Comparison of ENCODE assay signal across 39 cellular contexts in the genomic region with DNA sequence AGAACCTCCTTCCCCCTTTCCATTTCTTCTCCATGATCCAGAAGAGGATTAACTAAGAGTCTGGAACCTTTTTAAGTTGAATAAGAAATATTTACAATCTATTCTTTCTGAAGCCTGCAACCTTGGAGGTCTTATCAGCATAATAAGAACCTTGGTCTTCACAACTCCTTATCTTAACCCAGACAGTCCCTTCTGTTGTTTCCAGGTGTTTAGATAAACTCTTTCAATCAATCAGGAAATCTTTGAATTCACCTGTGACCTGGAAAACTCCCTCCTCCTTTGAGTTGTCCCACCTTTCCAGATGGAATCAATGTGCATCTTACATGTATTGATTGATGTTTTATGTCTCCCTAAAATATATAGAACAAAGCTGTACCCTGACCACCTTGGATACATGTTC.
"Had no signal": no experiment of that assay in that cellular context is flagged by ENCODE, and none has a peak within 500 bp of the region (broad histone marks: within the 10 kb centered on the region; RNA-seq: fewer than 3 reads in every experiment).

No MANE protein-coding gene starts in this region.

- H3K4me3 Mint-ChIP-seq: activated naive CD4-positive, alpha-beta T cell treated with anti-CD3 and anti-CD28 coated beads for 36 hours; activated naive CD4-positive, alpha-beta T cell treated with anti-CD3 and anti-CD28 coated beads, Interleukin-2, amount 10 ng/mL, durations not matched to agents 7 days and 5 days; activated naive CD4-positive, alpha-beta T cell treated with anti-CD3 and anti-CD28 coated beads, Interleukin-2, amount 50 U/mL, for 24 hours; activated naive CD8-positive, alpha-beta T cell; activated naive CD8-positive, alpha-beta T cell treated with anti-CD3 and anti-CD28 coated beads for 36 hours; activated naive CD8-positive, alpha-beta T cell treated with anti-CD3 and anti-CD28 coated beads, Interleukin-2, amount 10 ng/mL, durations not matched to agents 7 days and 5 days; activated naive CD8-positive, alpha-beta T cell treated with anti-CD3 and anti-CD28 coated beads, Interleukin-2, amount 50 U/mL, for 24 hours; activated T-cell treated with anti-CD3 and anti-CD28 coated beads, Interleukin-2, amount 50 U/mL, for 24 hours; activated T-cell treated with anti-CD3 and anti-CD28 coated beads, Interleukin-2, amount 50 U/mL, for 4 hours; activated T-cell treated with anti-CD3 and anti-CD28 coated beads, Interleukin-2, amount 50 U/mL, for 72 hours; activated T-helper 1 cell treated with anti-CD3 and anti-CD28 coated beads, Interleukin-12 subunit alpha, Interleukin-12 subunit beta, Interleukin-2, Interleukin-4 antibody, amounts not matched to agents 30 ng/mL and 10 ng/mL and 1 ng/mL, durations not matched to agents 14 hours and 24 hours and 36 hours; activated T-helper 17 cell treated with anti-CD3 and anti-CD28 coated beads, Interleukin-2, amount 50 U/mL, for 72 hours had no signal

- H3K27ac ChIP-seq: adrenal gland, ascending aorta, body of pancreas, brain microvascular endothelial cell, breast epithelium, cardiac muscle cell had no signal

- H3K9me3 Mint-ChIP-seq: activated naive CD4-positive, alpha-beta T cell treated with anti-CD3 and anti-CD28 coated beads for 36 hours; activated naive CD4-positive, alpha-beta T cell treated with anti-CD3 and anti-CD28 coated beads, Interleukin-2, amount 10 ng/mL, durations not matched to agents 7 days and 5 days; activated naive CD4-positive, alpha-beta T cell treated with anti-CD3 and anti-CD28 coated beads, Interleukin-2, amount 50 U/mL, for 24 hours; activated naive CD8-positive, alpha-beta T cell treated with anti-CD3 and anti-CD28 coated beads for 36 hours; activated naive CD8-positive, alpha-beta T cell treated with anti-CD3 and anti-CD28 coated beads, Interleukin-2, amount 10 ng/mL, durations not matched to agents 7 days and 5 days; activated naive CD8-positive, alpha-beta T cell treated with anti-CD3 and anti-CD28 coated beads, Interleukin-2, amount 50 U/mL, for 24 hours; activated T-cell treated with anti-CD3 and anti-CD28 coated beads, Interleukin-2, amount 50 U/mL, for 24 hours; activated T-cell treated with anti-CD3 and anti-CD28 coated beads, Interleukin-2, amount 50 U/mL, for 4 hours; activated T-helper 1 cell treated with anti-CD3 and anti-CD28 coated beads, Interleukin-12 subunit alpha, Interleukin-12 subunit beta, Interleukin-2, Interleukin-4 antibody, amounts not matched to agents 30 ng/mL and 10 ng/mL and 1 ng/mL, durations not matched to agents 14 hours and 24 hours and 36 hours; activated T-helper 17 cell treated with anti-CD3 and anti-CD28 coated beads, Interleukin-2, amount 50 U/mL, for 72 hours; activated T-helper 2 cell treated with anti-CD3 and anti-CD28 coated beads, Interferon-gamma antibody, Interleukin-2, Interleukin-4, amounts not matched to agents 10 μg/mL and 5 μg/mL and 100 μg/mL, durations not matched to agents 14 hours and 24 hours and 36 hours had no signal

- H3K27ac Mint-ChIP-seq: activated naive CD4-positive, alpha-beta T cell treated with anti-CD3 and anti-CD28 coated beads for 36 hours; activated naive CD4-positive, alpha-beta T cell treated with anti-CD3 and anti-CD28 coated beads, Interleukin-2, amount 10 ng/mL, durations not matched to agents 7 days and 5 days; activated naive CD4-positive, alpha-beta T cell treated with anti-CD3 and anti-CD28 coated beads, Interleukin-2, amount 50 U/mL, for 24 hours; activated naive CD4-positive, alpha-beta T cell treated with anti-CD3 and anti-CD28 coated beads, Interleukin-2, amount 50 U/mL, for 72 hours; activated naive CD8-positive, alpha-beta T cell; activated naive CD8-positive, alpha-beta T cell treated with anti-CD3 and anti-CD28 coated beads for 36 hours; activated naive CD8-positive, alpha-beta T cell treated with anti-CD3 and anti-CD28 coated beads, Interleukin-2, amount 10 ng/mL, durations not matched to agents 7 days and 5 days; activated naive CD8-positive, alpha-beta T cell treated with anti-CD3 and anti-CD28 coated beads, Interleukin-2, amount 50 U/mL, for 24 hours; activated T-cell treated with anti-CD3 and anti-CD28 coated beads, Interleukin-2, amount 50 U/mL, for 24 hours; activated T-cell treated with anti-CD3 and anti-CD28 coated beads, Interleukin-2, amount 50 U/mL, for 72 hours; activated T-helper 1 cell treated with anti-CD3 and anti-CD28 coated beads, Interleukin-12 subunit alpha, Interleukin-12 subunit beta, Interleukin-2, Interleukin-4 antibody, amounts not matched to agents 30 ng/mL and 10 ng/mL and 1 ng/mL, durations not matched to agents 14 hours and 24 hours and 36 hours; activated T-helper 17 cell treated with anti-CD3 and anti-CD28 coated beads, Interleukin-2, amount 50 U/mL, for 72 hours; activated T-helper 2 cell treated with anti-CD3 and anti-CD28 coated beads, Interferon-gamma antibody, Interleukin-2, Interleukin-4, amounts not matched to agents 10 μg/mL and 5 μg/mL and 100 μg/mL, durations not matched to agents 14 hours and 24 hours and 36 hours; brain had no signal

- H3K4me1 ChIP-seq: breast epithelium had no signal

- H3K27me3 Mint-ChIP-seq: activated naive CD4-positive, alpha-beta T cell treated with anti-CD3 and anti-CD28 coated beads, Interleukin-2, amount 50 U/mL, for 24 hours; activated naive CD8-positive, alpha-beta T cell; activated naive CD8-positive, alpha-beta T cell treated with anti-CD3 and anti-CD28 coated beads for 36 hours; activated naive CD8-positive, alpha-beta T cell treated with anti-CD3 and anti-CD28 coated beads, Interleukin-2, amount 50 U/mL, for 24 hours; activated T-helper 17 cell treated with anti-CD3 and anti-CD28 coated beads, Interleukin-2, amount 50 U/mL, for 72 hours had no signal

- DNase-seq: activated effector memory CD4-positive, alpha-beta T cell treated with anti-CD3 and anti-CD28 coated beads, Interleukin-2, amount 50 U/mL, for 16 hours; activated effector memory CD4-positive, alpha-beta T cell treated with Interleukin-2 at 50 U/mL for 16 hours; activated gamma-delta T cell; activated gamma-delta T cell treated with Interleukin-2 at 50 U/mL for 16 hours; activated naive CD4-positive, alpha-beta T cell; activated naive CD4-positive, alpha-beta T cell treated with anti-CD3 and anti-CD28 coated beads for 36 hours; activated naive CD4-positive, alpha-beta T cell treated with anti-CD3 and anti-CD28 coated beads, Interleukin-2, amount 10 ng/mL, durations not matched to agents 7 days and 5 days; activated naive CD4-positive, alpha-beta T cell treated with anti-CD3 and anti-CD28 coated beads, Interleukin-2, amount 50 U/mL, for 16 hours; activated naive CD4-positive, alpha-beta T cell treated with Interleukin-2 at 50 U/mL for 16 hours; activated naive CD8-positive, alpha-beta T cell treated with anti-CD3 and anti-CD28 coated beads for 36 hours; activated naive CD8-positive, alpha-beta T cell treated with anti-CD3 and anti-CD28 coated beads, Interleukin-2, amount 10 ng/mL, durations not matched to agents 7 days and 5 days; activated naive CD8-positive, alpha-beta T cell treated with anti-CD3 and anti-CD28 coated beads, Interleukin-2, amount 50 U/mL, for 24 hours; activated T-cell treated with anti-CD3 and anti-CD28 coated beads, Interleukin-2, amount 50 U/mL, for 1 hour; activated T-cell treated with anti-CD3 and anti-CD28 coated beads, Interleukin-2, amount 50 U/mL, for 24 hours; activated T-cell treated with anti-CD3 and anti-CD28 coated beads, Interleukin-2, amount 50 U/mL, for 4 hours; activated T-cell treated with anti-CD3 and anti-CD28 coated beads, Interleukin-2, amount 50 U/mL, for 48 hours; activated T-cell treated with anti-CD3 and anti-CD28 coated beads, Interleukin-2, amount 50 U/mL, for 72 hours; adrenal gland; amniotic stem cell; amygdala; anterior cingulate cortex; aorta; body of pancreas; brain microvascular endothelial cell; caudate nucleus; central memory CD4-positive, alpha-beta T cell; cerebellar nuclear complex had no signal

- FAIRE-seq: astrocyte, bronchial epithelial cell had no signal

- ATAC-seq: activated naive CD4-positive, alpha-beta T cell treated with anti-CD3 and anti-CD28 coated beads, Interleukin-2, amount 50 U/mL, for 72 hours; activated naive CD8-positive, alpha-beta T cell treated with anti-CD3 and anti-CD28 coated beads, Interleukin-2, amount 50 U/mL, for 24 hours; activated T-cell treated with anti-CD3 and anti-CD28 coated beads, Interleukin-2, amount 50 U/mL, for 4 hours; activated T-cell treated with anti-CD3 and anti-CD28 coated beads, Interleukin-2, amount 50 U/mL, for 72 hours; activated T-helper 17 cell treated with anti-CD3 and anti-CD28 coated beads, Interleukin-2, amount 50 U/mL, for 72 hours; body of pancreas had no signal

- H3K9me3 ChIP-seq: adrenal gland, ascending aorta, body of pancreas, breast epithelium had no signal

- H3K4me3 ChIP-seq: adrenal gland, ascending aorta, body of pancreas, breast epithelium, cardiac muscle cell had no signal

- H3K36me3 ChIP-seq: adrenal gland, ascending aorta, brain microvascular endothelial cell, breast epithelium, cardiac muscle cell had no signal

- H3K4me1 Mint-ChIP-seq: activated T-helper 17 cell treated with anti-CD3 and anti-CD28 coated beads, Interleukin-2, amount 50 U/mL, for 72 hours had no signal

- H3K36me3 Mint-ChIP-seq: activated naive CD8-positive, alpha-beta T cell had no signal

- H3K27me3 ChIP-seq: adrenal gland, ascending aorta, body of pancreas, brain microvascular endothelial cell, breast epithelium, cardiac muscle cell had no signal
